ENCODE assay signal across 9 cellular contexts in genomic region chr14:75523771-75524171, GRCh38. TPM values are rescaled to one million over a fixed set of nuclear protein-coding genes. Genes with fewer than 3 reads are reported as not detected.
DNase-seq lines count a peak whose midpoint lies in the region; ATAC-seq and TF ChIP-seq lines count a peak whose summit lies in the region.
"Had no signal": no experiment of that assay in that cellular context is flagged by ENCODE, and none has a peak within 500 bp of the region (broad histone marks: within the 10 kb centered on the region; RNA-seq: fewer than 3 reads in every experiment).

No MANE protein-coding gene starts in this region.

- H3K27me3 ChIP-seq in suprapubic skin = peaks cover 9% of the 10 kb centered on the region

- TF ChIP-seq POLR2A in suprapubic skin (IDR thresholded peaks at IDR 0.05) = no peak

- no peaks in the 10 kb centered on the region for H3K9me3 Mint-ChIP-seq in activated CD4-positive, alpha-beta T cell treated with anti-CD3 and anti-CD28 coated beads, Interleukin-2, amount 10 ng/mL, durations not matched to agents 7 days and 5 days

- TF ChIP-seq CTCF in fibroblast of the aortic adventitia (IDR thresholded peaks at IDR 0.05; ENCODE audit: insufficient read depth, low read length) (no peak), suprapubic skin (IDR thresholded peaks at IDR 0.05) (no peak)

- no peaks in the 10 kb centered on the region for H3K27me3 Mint-ChIP-seq in activated CD4-positive, alpha-beta T cell treated with anti-CD3 and anti-CD28 coated beads, Interleukin-2, amount 10 ng/mL, durations not matched to agents 7 days and 5 days

- no peak for ATAC-seq in HG03354 (IDR thresholded peaks at IDR 0.05; ENCODE audit: poor library complexity, severe bottlenecking, unreplicated experiment)

- peaks cover 85% of the 10 kb centered on the region for H3K4me1 Mint-ChIP-seq in activated CD4-positive, alpha-beta T cell treated with anti-CD3 and anti-CD28 coated beads, Interleukin-2, amount 10 ng/mL, durations not matched to agents 7 days and 5 days

- no peaks in the 10 kb centered on the region for H3K36me3 ChIP-seq in suprapubic skin
- H3K36me3 ChIP-seq: SJCRH30 had no signal

- peak; percentile 41 for DNase-seq in activated naive CD4-positive, alpha-beta T cell treated with Interleukin-2 at 50 U/mL for 16 hours
- DNase-seq in activated naive CD4-positive, alpha-beta T cell treated with anti-CD3 and anti-CD28 coated beads, Interleukin-2, amount 50 U/mL, for 16 hours = no peak
- DNase-seq in activated CD4-positive, alpha-beta T cell treated with anti-CD3 and anti-CD28 coated beads, Interleukin-2, amount 10 ng/mL, durations not matched to agents 7 days and 5 days = no peak
- DNase-seq in fibroblast of the aortic adventitia (ENCODE audit: low read depth) (peak; percentile 16), suprapubic skin (ENCODE audit: low spot score in 2 of 2) (no peak), activated gamma-delta T cell treated with Interleukin-2 at 50 U/mL for 16 hours (no peak), GM19240 (ENCODE audit: insufficient read length, low spot score) (no peak)
- DNase-seq: SJCRH30 had no signal

- TF ChIP-seq EP300 in suprapubic skin (IDR thresholded peaks at IDR 0.05) = no peak

- peaks cover 62% of the 10 kb centered on the region for H3K36me3 Mint-ChIP-seq in activated CD4-positive, alpha-beta T cell treated with anti-CD3 and anti-CD28 coated beads, Interleukin-2, amount 10 ng/mL, durations not matched to agents 7 days and 5 days (ENCODE audit: low read depth)

- peaks cover 3% of the 10 kb centered on the region for H3K4me1 ChIP-seq in suprapubic skin
- H3K4me1 ChIP-seq: SJCRH30 had no signal

- H3K4me3 Mint-ChIP-seq in activated CD4-positive, alpha-beta T cell treated with anti-CD3 and anti-CD28 coated beads, Interleukin-2, amount 10 ng/mL, durations not matched to agents 7 days and 5 days = peak overlapping the region; percentile 93

- CTCF ChIA-PET in activated CD4-positive, alpha-beta T cell treated with anti-CD3 and anti-CD28 coated beads, Interleukin-2, amount 10 ng/mL, durations not matched to agents 7 days and 5 days (lab: Charles Lee) = interaction anchor here (1.0 to 13.6 kb wide), 8 partner anchors 8 to 131 kb away, joined by 3 to 101 read pairs (median 4); partner anchors contain the start of gene FLVCR2

- no peaks in the 10 kb centered on the region for H3K9me3 ChIP-seq in suprapubic skin
- H3K9me3 ChIP-seq: SJCRH30 had no signal

- POLR2A ChIA-PET in activated CD4-positive, alpha-beta T cell treated with anti-CD3 and anti-CD28 coated beads, Interleukin-2, amount 10 ng/mL, durations not matched to agents 7 days and 5 days (lab: Charles Lee) = no interaction called here

- H3K27ac Mint-ChIP-seq in activated CD4-positive, alpha-beta T cell treated with anti-CD3 and anti-CD28 coated beads, Interleukin-2, amount 10 ng/mL, durations not matched to agents 7 days and 5 days = peak overlapping the region; percentile 96

- H3K4me3 ChIP-seq in fibroblast of the aortic adventitia (ENCODE audit: low read depth, low read length) = no peak overlapping the region
- peak overlapping the region; percentile 42 for H3K4me3 ChIP-seq in suprapubic skin
- H3K4me3 ChIP-seq: SJCRH30 had no signal

- WGBS in suprapubic skin = 40% methylated on average over 3 of the region's 3 CpGs

- H3K27ac ChIP-seq in suprapubic skin = peak overlapping the region; percentile 61
- H3K27ac ChIP-seq: SJCRH30 had no signal

RNA-seq across cellular contexts. Expression of gene BATF, which starts 1.5 kb away (rescaled TPM):
- 10 to 100 TPM; 39.4 to 41.0 TPM for total RNA-seq in activated CD4-positive, alpha-beta T cell treated with anti-CD3 and anti-CD28 coated beads, Interleukin-2, amount 10 ng/mL, durations not matched to agents 7 days and 5 days
- total RNA-seq in fibroblast of the aortic adventitia (ENCODE audit: low replicate concordance) (not detected in 2 replicates), suprapubic skin (1 to 10 TPM in 3 of 4 donors, not detected in 1; 1.1 to 4.2 (median 1.1) TPM)
- total RNA-seq: SJCRH30 had no signal

RNA-seq across cellular contexts. Expression of gene FLVCR2, which starts 54.6 kb away (rescaled TPM):
- 1 to 10 TPM; 1.1 to 6.2 TPM for total RNA-seq in activated CD4-positive, alpha-beta T cell treated with anti-CD3 and anti-CD28 coated beads, Interleukin-2, amount 10 ng/mL, durations not matched to agents 7 days and 5 days
- total RNA-seq in fibroblast of the aortic adventitia (ENCODE audit: low replicate concordance) = 0.90 and 1.1 TPM in 2 replicates
- 10 to 100 TPM in 3 of 4 donors, 1 to 10 TPM in 1; 9.0 to 23.4 (median 17.4) TPM for total RNA-seq in suprapubic skin

Comparison
In these comparisons a context has a peak if more than half of its experiments do, and no peak if none do; other contexts are left out.
1. DNase-seq: peak in activated naive CD4-positive, alpha-beta T cell treated with Interleukin-2 at 50 U/mL for 16 hours (single experiment) and fibroblast of the aortic adventitia (single experiment); none in activated naive CD4-positive, alpha-beta T cell treated with anti-CD3 and anti-CD28 coated beads, Interleukin-2, amount 50 U/mL, for 16 hours (single experiment), activated CD4-positive, alpha-beta T cell treated with anti-CD3 and anti-CD28 coated beads, Interleukin-2, amount 10 ng/mL, durations not matched to agents 7 days and 5 days (single experiment), suprapubic skin (0 of 2), activated gamma-delta T cell treated with Interleukin-2 at 50 U/mL for 16 hours (single experiment) and GM19240 (single experiment).
2. RNA of gene BATF, which starts 1.5 kb away (total RNA-seq): 39.4 to 41.0 TPM in activated CD4-positive, alpha-beta T cell treated with anti-CD3 and anti-CD28 coated beads, Interleukin-2, amount 10 ng/mL, durations not matched to agents 7 days and 5 days; 1.1 to 4.2 TPM in suprapubic skin and not detected in fibroblast of the aortic adventitia; every median in the first group is over 4 times any median in the second.